12 cellular contexts compared by ENCODE assay signal in the genomic region with DNA sequence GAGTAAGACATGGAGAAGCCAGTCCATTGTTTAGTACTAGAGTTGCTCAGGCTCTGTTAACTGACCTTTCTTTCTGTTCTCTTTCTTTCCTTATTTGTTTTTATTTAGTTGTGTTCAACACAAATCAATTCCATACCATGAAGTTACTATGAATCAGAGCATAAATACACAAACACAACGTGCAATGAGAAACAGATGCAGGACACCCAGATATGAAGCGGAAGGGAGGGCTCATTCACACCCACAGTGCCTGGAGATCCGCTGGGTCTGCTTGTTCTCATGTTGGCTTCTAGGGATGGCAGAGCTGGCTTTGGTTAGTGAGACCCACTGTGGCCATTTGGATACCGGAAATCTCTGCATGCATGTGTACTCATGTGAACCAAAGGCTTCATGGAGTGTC.
"Had no signal": no experiment of that assay in that cellular context is flagged by ENCODE, and none has a peak within 500 bp of the region (broad histone marks: within the 10 kb centered on the region; RNA-seq: fewer than 3 reads in every experiment).

No MANE protein-coding gene starts in this region.

- DNase-seq: activated B cell treated with CpG ODN at 0.5 μM for 24 hours; activated CD4-positive, alpha-beta memory T cell treated with anti-CD3 and anti-CD28 coated beads for 36 hours; activated CD4-positive, alpha-beta T cell treated with anti-CD3 and anti-CD28 coated beads for 4 hours; amniotic stem cell; effector memory CD8-positive, alpha-beta T cell; esophagus squamous epithelium; heart left ventricle; kidney glomerular epithelial cell; left ventricle myocardium superior had no signal

- H3K36me3 ChIP-seq: cardiac muscle cell, esophagus squamous epithelium, gastroesophageal sphincter, heart left ventricle had no signal

- H3K9me3 ChIP-seq: esophagus squamous epithelium, gastroesophageal sphincter, heart left ventricle, tibial nerve had no signal

- H3K27me3 ChIP-seq: cardiac muscle cell, esophagus squamous epithelium, gastroesophageal sphincter, heart left ventricle, tibial nerve had no signal

- ATAC-seq: effector memory CD8-positive, alpha-beta T cell; gastroesophageal sphincter; heart left ventricle; left ventricle myocardium superior had no signal

- H3K27ac ChIP-seq: cardiac muscle cell, esophagus squamous epithelium, gastroesophageal sphincter, heart left ventricle, tibial nerve had no signal

- H3K4me3 ChIP-seq: cardiac muscle cell, esophagus squamous epithelium, gastroesophageal sphincter, heart left ventricle, tibial nerve had no signal

- H3K4me1 ChIP-seq: esophagus squamous epithelium, gastroesophageal sphincter, heart left ventricle, tibial nerve had no signal
